ENCODE assay signal across 8 cellular contexts in genomic region chr14:73758392-73759182, GRCh38. TPM values are rescaled to one million over a fixed set of nuclear protein-coding genes. Genes with fewer than 3 reads are reported as not detected.
DNase-seq lines count a peak whose midpoint lies in the region; ATAC-seq and TF ChIP-seq lines count a peak whose summit lies in the region.

No MANE protein-coding gene starts in this region.

- peak overlapping the region; percentile 90 for H3K27ac ChIP-seq in right cardiac atrium (ENCODE audit: low read length)

- 4% methylated on average over 49 of the region's 49 CpGs for WGBS in right cardiac atrium

- DNase-seq in GM10266 (ENCODE audit: extremely low spot score) (peak; percentile 73), NCI-H1048 (lab: John Stamatoyannopoulos, UW) (peak; percentile 30), T follicular helper cell (ENCODE audit: low read depth) (peak; percentile 62), adipocyte (ENCODE audit: low read depth) (peak; percentile 74), right cardiac atrium (peak; percentile 68 to 88 (median 85)), retina (peak; percentile 75)

- H3K27me3 ChIP-seq in adipocyte (replicated peaks; ENCODE audit: control insufficient read depth, insufficient read depth, low read length), result no peaks in the 10 kb centered on the region
- no peaks in the 10 kb centered on the region for H3K27me3 ChIP-seq in right cardiac atrium (ENCODE audit: control insufficient read depth, insufficient read depth)

- peak in 1 of 2 donors; percentile 0 for ATAC-seq in right cardiac atrium
- no peak for ATAC-seq in GM18511 (IDR thresholded peaks at IDR 0.05; ENCODE audit: unreplicated experiment)
- ATAC-seq in HG02852 (IDR thresholded peaks at IDR 0.05; ENCODE audit: unreplicated experiment), result no peak

- H3K4me3 ChIP-seq in adipocyte (ENCODE audit: low read length) (peak overlapping the region; percentile 86), right cardiac atrium (ENCODE audit: low read length) (peak overlapping the region; percentile 77)

- peaks cover 62% of the 10 kb centered on the region for H3K4me1 ChIP-seq in adipocyte (ENCODE audit: control insufficient read depth, insufficient read depth, low read length)
- H3K4me1 ChIP-seq in right cardiac atrium (ENCODE audit: control insufficient read depth, insufficient read depth, low read length), result peaks cover 51% of the 10 kb centered on the region

- intact Hi-C loops in right cardiac atrium (cut with DNase I), result no loop called here

- H3K36me3 ChIP-seq in adipocyte (ENCODE audit: control insufficient read depth, insufficient read depth, low read length, severe bottlenecking), result no peaks in the 10 kb centered on the region

- H3K9me3 ChIP-seq in adipocyte (ENCODE audit: control insufficient read depth, low read length), result no peaks in the 10 kb centered on the region
- no peaks in the 10 kb centered on the region for H3K9me3 ChIP-seq in right cardiac atrium (ENCODE audit: control insufficient read depth, low read length)

- TF ChIP-seq CTCF in GM10266 (IDR thresholded peaks at IDR 0.05; ENCODE audit: control insufficient read depth, insufficient read depth, low read depth, missing control alignments), result peak; percentile 67

- peak overlapping the region; percentile 92 for H3K9ac ChIP-seq in adipocyte (ENCODE audit: low read length)

RNA-seq across cellular contexts. Expression of gene PNMA1, which starts 44.4 kb away (rescaled TPM):
- total RNA-seq in right cardiac atrium, result 10 to 100 TPM; 25.6 to 36.3 (median 30.0) TPM
- 18.0 TPM for polyA plus RNA-seq in right cardiac atrium

Comparison
In these comparisons a context has a peak if more than half of its experiments do, and no peak if none do; other contexts are left out.
1. DNase-seq: peak in every context shown above with its lines; median percentile 85 in right cardiac atrium; 75 in retina; 74 in adipocyte; 73 in GM10266; 62 in T follicular helper cell; 30 in NCI-H1048.